Comparison of ENCODE assay signal across 26 cellular contexts in the genomic region with DNA sequence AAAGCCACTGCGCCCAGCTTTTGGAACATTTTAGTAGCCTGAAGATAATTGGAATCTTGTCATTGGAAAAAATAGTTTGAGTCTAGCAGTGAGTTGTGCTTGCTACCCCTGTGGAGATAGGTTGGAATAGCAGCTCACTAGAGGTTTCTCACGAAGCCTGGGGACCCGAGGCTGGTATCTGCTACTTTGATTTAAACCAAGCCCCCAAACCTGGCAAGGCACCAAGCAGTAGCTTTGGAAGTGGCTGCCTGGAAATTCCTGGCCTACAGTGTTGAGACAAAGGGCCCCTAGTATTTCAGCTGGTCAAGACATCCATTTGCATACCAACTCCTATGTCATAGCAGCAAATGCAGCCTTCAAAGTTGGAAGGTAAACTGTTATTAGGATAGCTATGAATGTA. TPM values are rescaled to one million over a fixed set of nuclear protein-coding genes. Genes with fewer than 3 reads are reported as not detected.
DNase-seq lines count a peak whose midpoint lies in the region; ATAC-seq, FAIRE-seq and TF ChIP-seq lines count a peak whose summit lies in the region.
"Had no signal": no experiment of that assay in that cellular context is flagged by ENCODE, and none has a peak within 500 bp of the region (broad histone marks: within the 10 kb centered on the region; RNA-seq: fewer than 3 reads in every experiment).

No MANE protein-coding gene starts in this region.

- TF ChIP-seq EP300 in A549 (IDR thresholded peaks at IDR 0.05): no peak

- H3K27ac ChIP-seq in A549 (no peak overlapping the region), SJCRH30 (no peak overlapping the region)
- H3K27ac ChIP-seq: testis had no signal

- CTCF ChIA-PET in A549 (lab: Yijun Ruan, JAX): interaction anchor here (0.8 to 1.5 kb wide), 3 partner anchors 8 to 12 kb away, joined by 3 read pairs; no protein-coding TSS in a partner anchor
- CTCF ChIA-PET in activated naive CD4-positive, alpha-beta T cell treated with anti-CD3 and anti-CD28 coated beads, Interleukin-2, amount 10 ng/mL, durations not matched to agents 7 days and 5 days (lab: Charles Lee): interaction anchor here (1.2 kb wide), 1 partner anchor 15 kb away, joined by 3 read pairs; no protein-coding TSS in a partner anchor

- POLR2A ChIA-PET in A549 (lab: Yijun Ruan, JAX): interaction anchor here (0.6 to 1.0 kb wide), 2 partner anchors 13 to 43 kb away, joined by 4 to 5 read pairs; no protein-coding TSS in a partner anchor

- TF ChIP-seq CTCF in A549 (IDR thresholded peaks at IDR 0.05): no peak
- TF ChIP-seq CTCF in endothelial cell (IDR thresholded peaks at IDR 0.05; ENCODE audit: unreplicated experiment): peak; percentile 14

- H3K27ac Mint-ChIP-seq in endothelial cell (ENCODE audit: unreplicated experiment): no peak overlapping the region
- no peak overlapping the region for H3K27ac Mint-ChIP-seq in activated CD4-positive, alpha-beta T cell treated with anti-CD3 and anti-CD28 coated beads, Interleukin-2, amount 10 ng/mL, durations not matched to agents 24 days and 14 days
- no peak overlapping the region for H3K27ac Mint-ChIP-seq in activated naive CD4-positive, alpha-beta T cell treated with anti-CD3 and anti-CD28 coated beads, Interleukin-2, amount 10 ng/mL, durations not matched to agents 7 days and 5 days
- H3K27ac Mint-ChIP-seq: CD4-positive, CD25-positive, alpha-beta regulatory T cell; effector memory CD8-positive, alpha-beta T cell; stimulated activated effector memory CD8-positive, alpha-beta T cell treated with anti-CD3 and anti-CD28 coated beads, Interleukin-12 subunit alpha, Interleukin-12 subunit beta, amount 100 ng/mL, for 72 hours had no signal

- peaks cover 5% of the 10 kb centered on the region for H3K4me1 Mint-ChIP-seq in endothelial cell (ENCODE audit: unreplicated experiment)
- peaks cover 5% of the 10 kb centered on the region for H3K4me1 Mint-ChIP-seq in activated CD4-positive, alpha-beta T cell treated with anti-CD3 and anti-CD28 coated beads, Interleukin-2, amount 10 ng/mL, durations not matched to agents 24 days and 14 days
- H3K4me1 Mint-ChIP-seq in activated naive CD4-positive, alpha-beta T cell treated with anti-CD3 and anti-CD28 coated beads, Interleukin-2, amount 10 ng/mL, durations not matched to agents 7 days and 5 days: no peaks in the 10 kb centered on the region
- H3K4me1 Mint-ChIP-seq: naive B cell had no signal

- FAIRE-seq in A549 (lab: Jason Lieb, UNC): no peak
- peak; percentile 3 for FAIRE-seq in G401.6 (lab: Jason Lieb, UNC)

- ATAC-seq in A549: peak; percentile 60 to 61; a peak in 4 of 6 replicates
- ATAC-seq: effector memory CD8-positive, alpha-beta T cell; PC-3; sciatic nerve; stimulated activated effector memory CD8-positive, alpha-beta T cell treated with anti-CD3 and anti-CD28 coated beads, Interleukin-12 subunit alpha, Interleukin-12 subunit beta, amount 100 ng/mL, for 72 hours had no signal

- H3K9me3 ChIP-seq in A549 (no peaks in the 10 kb centered on the region), SJCRH30 (replicated peaks) (no peaks in the 10 kb centered on the region)
- H3K9me3 ChIP-seq: testis had no signal

- TF ChIP-seq POLR2A in A549 (IDR thresholded peaks at IDR 0.05; ENCODE audit: low read length): no peak

- peaks cover 56% of the 10 kb centered on the region for H3K36me3 ChIP-seq in SJCRH30

- H3K36me3 Mint-ChIP-seq in endothelial cell (ENCODE audit: low read depth, unreplicated experiment): peaks cover 5% of the 10 kb centered on the region
- H3K36me3 Mint-ChIP-seq in activated CD4-positive, alpha-beta T cell treated with anti-CD3 and anti-CD28 coated beads, Interleukin-2, amount 10 ng/mL, durations not matched to agents 24 days and 14 days (ENCODE audit: low read depth): peaks cover 57% of the 10 kb centered on the region
- peaks cover 49% of the 10 kb centered on the region for H3K36me3 Mint-ChIP-seq in activated naive CD4-positive, alpha-beta T cell treated with anti-CD3 and anti-CD28 coated beads, Interleukin-2, amount 10 ng/mL, durations not matched to agents 7 days and 5 days

- intact Hi-C loops in activated CD4-positive, alpha-beta T cell treated with anti-CD3 and anti-CD28 coated beads, Interleukin-2, amount 10 ng/mL, durations not matched to agents 24 days and 14 days (cut with micrococcal nuclease): no loop called here

- H3K4me1 ChIP-seq in A549: no peaks in the 10 kb centered on the region
- H3K4me1 ChIP-seq in SJCRH30: no peaks in the 10 kb centered on the region
- H3K4me1 ChIP-seq: testis had no signal

- no peaks in the 10 kb centered on the region for H3K27me3 Mint-ChIP-seq in endothelial cell (ENCODE audit: unreplicated experiment)
- no peaks in the 10 kb centered on the region for H3K27me3 Mint-ChIP-seq in activated CD4-positive, alpha-beta T cell treated with anti-CD3 and anti-CD28 coated beads, Interleukin-2, amount 10 ng/mL, durations not matched to agents 24 days and 14 days
- H3K27me3 Mint-ChIP-seq in activated naive CD4-positive, alpha-beta T cell treated with anti-CD3 and anti-CD28 coated beads, Interleukin-2, amount 10 ng/mL, durations not matched to agents 7 days and 5 days: no peaks in the 10 kb centered on the region
- H3K27me3 Mint-ChIP-seq: CD4-positive, CD25-positive, alpha-beta regulatory T cell; effector memory CD8-positive, alpha-beta T cell; naive B cell had no signal

- no peak overlapping the region for H3K4me3 Mint-ChIP-seq in endothelial cell (ENCODE audit: unreplicated experiment)
- H3K4me3 Mint-ChIP-seq in activated CD4-positive, alpha-beta T cell treated with anti-CD3 and anti-CD28 coated beads, Interleukin-2, amount 10 ng/mL, durations not matched to agents 24 days and 14 days: no peak overlapping the region
- no peak overlapping the region for H3K4me3 Mint-ChIP-seq in activated naive CD4-positive, alpha-beta T cell treated with anti-CD3 and anti-CD28 coated beads, Interleukin-2, amount 10 ng/mL, durations not matched to agents 7 days and 5 days
- H3K4me3 Mint-ChIP-seq: CD4-positive, CD25-positive, alpha-beta regulatory T cell; effector memory CD8-positive, alpha-beta T cell; stimulated activated effector memory CD8-positive, alpha-beta T cell treated with anti-CD3 and anti-CD28 coated beads, Interleukin-12 subunit alpha, Interleukin-12 subunit beta, amount 100 ng/mL, for 72 hours had no signal

- H3K9me3 Mint-ChIP-seq in endothelial cell (ENCODE audit: unreplicated experiment): no peaks in the 10 kb centered on the region
- no peaks in the 10 kb centered on the region for H3K9me3 Mint-ChIP-seq in activated CD4-positive, alpha-beta T cell treated with anti-CD3 and anti-CD28 coated beads, Interleukin-2, amount 10 ng/mL, durations not matched to agents 24 days and 14 days
- H3K9me3 Mint-ChIP-seq in activated naive CD4-positive, alpha-beta T cell treated with anti-CD3 and anti-CD28 coated beads, Interleukin-2, amount 10 ng/mL, durations not matched to agents 7 days and 5 days: no peaks in the 10 kb centered on the region
- H3K9me3 Mint-ChIP-seq: CD4-positive, CD25-positive, alpha-beta regulatory T cell; effector memory CD8-positive, alpha-beta T cell; naive B cell; stimulated activated effector memory CD8-positive, alpha-beta T cell treated with anti-CD3 and anti-CD28 coated beads, Interleukin-12 subunit alpha, Interleukin-12 subunit beta, amount 100 ng/mL, for 72 hours had no signal

- no peak overlapping the region for H3K4me2 ChIP-seq in A549

- no peak for TF ChIP-seq RAD21 in A549 (conservative IDR thresholded peaks at IDR 0.05 in 1 of 2, IDR thresholded peaks at IDR 0.05 in 1 of 2)

- H3K27me3 ChIP-seq in SJCRH30: no peaks in the 10 kb centered on the region
- H3K27me3 ChIP-seq: testis had no signal

- no peak overlapping the region for H3K4me3 ChIP-seq in A549
- no peak overlapping the region for H3K4me3 ChIP-seq in SJCRH30
- H3K4me3 ChIP-seq: testis had no signal

- WGBS in A549 (ENCODE audit: missing lambda C conversion rate): 93% methylated on average over 3 of the region's 3 CpGs

- DNase-seq in A549 (ENCODE audit: low read depth in 1 of 2, low spot score in 1 of 2) (peak in 1 of 2 experiments; percentile 8), SJCRH30 (peak; percentile 3 to 17), endothelial cell (ENCODE audit: low spot score) (no peak), NCI-H2196 (lab: John Stamatoyannopoulos, UW; ENCODE audit: unreplicated experiment) (no peak), cortex of kidney (lab: John Stamatoyannopoulos, UW) (no peak)
- DNase-seq in activated CD4-positive, alpha-beta T cell treated with anti-CD3 and anti-CD28 coated beads, Interleukin-2, amount 10 ng/mL, durations not matched to agents 24 days and 14 days: no peak
- no peak for DNase-seq in activated naive CD4-positive, alpha-beta T cell treated with anti-CD3 and anti-CD28 coated beads, Interleukin-2, amount 10 ng/mL, durations not matched to agents 7 days and 5 days
- DNase-seq: activated CD4-positive, alpha-beta T cell treated with anti-CD3 and anti-CD28 coated beads for 4 hours; activated CD8-positive, alpha-beta memory T cell treated with anti-CD3 and anti-CD28 coated beads, Interleukin-2, amount 50 U/mL, for 4 hours; activated gamma-delta T cell; amygdala; CD4-positive, CD25-positive, alpha-beta regulatory T cell; cerebellar nuclear complex; DMS79 treated with DMSO at 0.1 percent for 48 hours; effector memory CD8-positive, alpha-beta T cell; head of caudate nucleus; naive B cell; NCI-H1436 treated with DMSO at 0.1 percent for 48 hours; NCI-H2171 treated with DMSO at 0.1 percent for 48 hours; NCI-H774; PC-3; T-helper 9 cell; testis had no signal

TF ChIP-seq in A549, 52 proteins besides CTCF, POLR2A, EP300 and RAD21 (continues in another document):
- TF ChIP-seq ESRRA (IDR thresholded peaks at IDR 0.05; ENCODE audit: borderline replicate concordance, low read length) (no peak), HOXB13 (CRISPR knock-in tag; IDR thresholded peaks at IDR 0.05; ENCODE audit: low read depth) (no peak)

RNA-seq across cellular contexts. Expression of gene NOP58, which starts 42.1 kb away (rescaled TPM):
- polyA plus RNA-seq in A549 (2011; rRNA removed) (105 and 172 TPM in 2 replicates), A549 (2017; fragmentation: RNase III; extraction: RNeasy Plus Mini Kit Qiagen cat#74134 plus additional on column Dnase treatment) (106 to 132 TPM (median 112 TPM) in 3 replicates)
- polyA plus RNA-seq in A549 (2012; cell fraction: cytosol; rRNA removed): 50.7 and 58.2 TPM in 2 replicates
- polyA plus RNA-seq in A549 (2012; cell fraction: nucleus; rRNA removed): 57.8 and 104 TPM in 2 replicates
- 28.4 and 47.3 TPM in 2 replicates for polyA minus RNA-seq in A549 (2011; rRNA and poly(A)+ RNA removed)
- 134 and 160 TPM in 2 replicates for total RNA-seq in SJCRH30 (2014; rRNA removed; shearing (Covaris generic))
- 40.4 TPM for total RNA-seq in endothelial cell (ENCODE audit: unreplicated experiment)
- total RNA-seq in activated CD4-positive, alpha-beta T cell treated with anti-CD3 and anti-CD28 coated beads, Interleukin-2, amount 10 ng/mL, durations not matched to agents 24 days and 14 days: 221 and 228 TPM in 2 replicates

Comparison
In these comparisons a context has a peak if more than half of its experiments do, and no peak if none do; other contexts are left out.
1. DNase-seq: peak in SJCRH30 (2 of 2); none in endothelial cell (single experiment), NCI-H2196 (single experiment), cortex of kidney (single experiment), activated CD4-positive, alpha-beta T cell treated with anti-CD3 and anti-CD28 coated beads, Interleukin-2, amount 10 ng/mL, durations not matched to agents 24 days and 14 days (single experiment) and activated naive CD4-positive, alpha-beta T cell treated with anti-CD3 and anti-CD28 coated beads, Interleukin-2, amount 10 ng/mL, durations not matched to agents 7 days and 5 days (single experiment).